In genomic region chr12:47894068-47894467, GRCh38 we compare ENCODE assay signal across 19 cellular contexts. TPM values are rescaled to one million over a fixed set of nuclear protein-coding genes. Genes with fewer than 3 reads are reported as not detected.
DNase-seq lines count a peak whose midpoint lies in the region; ATAC-seq and TF ChIP-seq lines count a peak whose summit lies in the region.
"Had no signal": no experiment of that assay in that cellular context is flagged by ENCODE, and none has a peak within 500 bp of the region (broad histone marks: within the 10 kb centered on the region; RNA-seq: fewer than 3 reads in every experiment).

No MANE protein-coding gene starts in this region.

- no peaks in the 10 kb centered on the region for H3K9me3 Mint-ChIP-seq in activated CD8-positive, alpha-beta memory T cell treated with anti-CD3 and anti-CD28 coated beads, Interleukin-2, amount 10 ng/mL, durations not matched to agents 7 days and 5 days (ENCODE audit: low read depth)
- H3K9me3 Mint-ChIP-seq in dendritic cell treated with granulocyte-macrophage colony-stimulating factor and Interleukin-4, amounts not matched to agents 40 ng/mL and 50 ng/mL, for 4 days: no peaks in the 10 kb centered on the region
- no peaks in the 10 kb centered on the region for H3K9me3 Mint-ChIP-seq in stimulated activated naive CD8-positive, alpha-beta T cell treated with anti-CD3 and anti-CD28 coated beads, Interleukin-15, Interleukin-2, amounts not matched to agents 100 ng/mL and 50 ng/mL, for 24 hours
- H3K9me3 Mint-ChIP-seq: activated naive CD4-positive, alpha-beta T cell treated with anti-CD3 and anti-CD28 coated beads, Interleukin-2, amount 10 ng/mL, durations not matched to agents 7 days and 5 days had no signal

- no peaks in the 10 kb centered on the region for H3K27me3 Mint-ChIP-seq in activated CD8-positive, alpha-beta memory T cell treated with anti-CD3 and anti-CD28 coated beads, Interleukin-2, amount 10 ng/mL, durations not matched to agents 7 days and 5 days
- no peaks in the 10 kb centered on the region for H3K27me3 Mint-ChIP-seq in dendritic cell treated with granulocyte-macrophage colony-stimulating factor and Interleukin-4, amounts not matched to agents 40 ng/mL and 50 ng/mL, for 4 days
- peaks cover 4% of the 10 kb centered on the region for H3K27me3 Mint-ChIP-seq in stimulated activated naive CD8-positive, alpha-beta T cell treated with anti-CD3 and anti-CD28 coated beads, Interleukin-15, Interleukin-2, amounts not matched to agents 100 ng/mL and 50 ng/mL, for 24 hours
- H3K27me3 Mint-ChIP-seq: activated naive CD4-positive, alpha-beta T cell treated with anti-CD3 and anti-CD28 coated beads, Interleukin-2, amount 10 ng/mL, durations not matched to agents 7 days and 5 days had no signal

- H3K27ac Mint-ChIP-seq in activated CD8-positive, alpha-beta memory T cell treated with anti-CD3 and anti-CD28 coated beads, Interleukin-2, amount 10 ng/mL, durations not matched to agents 7 days and 5 days: peak overlapping the region; percentile 1
- H3K27ac Mint-ChIP-seq in dendritic cell treated with granulocyte-macrophage colony-stimulating factor and Interleukin-4, amounts not matched to agents 40 ng/mL and 50 ng/mL, for 4 days: peak overlapping the region; percentile 95
- H3K27ac Mint-ChIP-seq in stimulated activated naive CD8-positive, alpha-beta T cell treated with anti-CD3 and anti-CD28 coated beads, Interleukin-15, Interleukin-2, amounts not matched to agents 100 ng/mL and 50 ng/mL, for 24 hours: peak overlapping the region; percentile 14
- H3K27ac Mint-ChIP-seq: activated naive CD4-positive, alpha-beta T cell treated with anti-CD3 and anti-CD28 coated beads, Interleukin-2, amount 10 ng/mL, durations not matched to agents 7 days and 5 days; brain had no signal

- peaks cover 93% of the 10 kb centered on the region for H3K4me1 Mint-ChIP-seq in activated CD8-positive, alpha-beta memory T cell treated with anti-CD3 and anti-CD28 coated beads, Interleukin-2, amount 10 ng/mL, durations not matched to agents 7 days and 5 days
- H3K4me1 Mint-ChIP-seq in dendritic cell treated with granulocyte-macrophage colony-stimulating factor and Interleukin-4, amounts not matched to agents 40 ng/mL and 50 ng/mL, for 4 days (ENCODE audit: low read depth): peaks cover 95% of the 10 kb centered on the region
- peaks cover 75% of the 10 kb centered on the region for H3K4me1 Mint-ChIP-seq in stimulated activated naive CD8-positive, alpha-beta T cell treated with anti-CD3 and anti-CD28 coated beads, Interleukin-15, Interleukin-2, amounts not matched to agents 100 ng/mL and 50 ng/mL, for 24 hours (ENCODE audit: low read depth)

- H3K36me3 Mint-ChIP-seq in activated CD8-positive, alpha-beta memory T cell treated with anti-CD3 and anti-CD28 coated beads, Interleukin-2, amount 10 ng/mL, durations not matched to agents 7 days and 5 days: peaks cover 51% of the 10 kb centered on the region
- H3K36me3 Mint-ChIP-seq in dendritic cell treated with granulocyte-macrophage colony-stimulating factor and Interleukin-4, amounts not matched to agents 40 ng/mL and 50 ng/mL, for 4 days (ENCODE audit: low read depth): peaks cover 100% of the 10 kb centered on the region
- H3K36me3 Mint-ChIP-seq in stimulated activated naive CD8-positive, alpha-beta T cell treated with anti-CD3 and anti-CD28 coated beads, Interleukin-15, Interleukin-2, amounts not matched to agents 100 ng/mL and 50 ng/mL, for 24 hours (ENCODE audit: low read depth): peaks cover 77% of the 10 kb centered on the region
- H3K36me3 Mint-ChIP-seq: brain had no signal

- CTCF ChIA-PET in activated CD8-positive, alpha-beta memory T cell treated with anti-CD3 and anti-CD28 coated beads, Interleukin-2, amount 10 ng/mL, durations not matched to agents 7 days and 5 days (lab: Charles Lee): interaction anchor here (0.8 to 3.1 kb wide), 8 partner anchors 9 to 150 kb away, joined by 3 to 14 read pairs (median 6); partner anchors contain the start of genes TMEM106C and VDR

- H3K4me3 Mint-ChIP-seq in activated CD8-positive, alpha-beta memory T cell treated with anti-CD3 and anti-CD28 coated beads, Interleukin-2, amount 10 ng/mL, durations not matched to agents 7 days and 5 days: no peak overlapping the region
- H3K4me3 Mint-ChIP-seq in dendritic cell treated with granulocyte-macrophage colony-stimulating factor and Interleukin-4, amounts not matched to agents 40 ng/mL and 50 ng/mL, for 4 days: no peak overlapping the region
- H3K4me3 Mint-ChIP-seq in stimulated activated naive CD8-positive, alpha-beta T cell treated with anti-CD3 and anti-CD28 coated beads, Interleukin-15, Interleukin-2, amounts not matched to agents 100 ng/mL and 50 ng/mL, for 24 hours: no peak overlapping the region
- H3K4me3 Mint-ChIP-seq: activated naive CD4-positive, alpha-beta T cell treated with anti-CD3 and anti-CD28 coated beads, Interleukin-2, amount 10 ng/mL, durations not matched to agents 7 days and 5 days; brain had no signal

- no peak for ATAC-seq in activated CD8-positive, alpha-beta memory T cell treated with anti-CD3 and anti-CD28 coated beads, Interleukin-2, amount 10 ng/mL, durations not matched to agents 7 days and 5 days
- ATAC-seq in HG03432 (IDR thresholded peaks at IDR 0.05; ENCODE audit: unreplicated experiment) (peak; percentile 62), omental fat pad (ENCODE audit: low FRiP score) (no peak)
- ATAC-seq: left cardiac atrium, Right ventricle myocardium inferior had no signal

- no peak for DNase-seq in activated CD8-positive, alpha-beta memory T cell treated with anti-CD3 and anti-CD28 coated beads, Interleukin-2, amount 10 ng/mL, durations not matched to agents 7 days and 5 days
- no peak for DNase-seq in activated CD8-positive, alpha-beta memory T cell treated with anti-CD3 and anti-CD28 coated beads for 24 hours
- DNase-seq in HT-29 (ENCODE audit: low spot score) (no peak), omental fat pad (ENCODE audit: low spot score) (no peak), HCEC 1CT (no peak)
- DNase-seq: activated naive CD4-positive, alpha-beta T cell treated with anti-CD3 and anti-CD28 coated beads, Interleukin-2, amount 10 ng/mL, durations not matched to agents 7 days and 5 days; dorsolateral prefrontal cortex; EL; hypothalamus; IMR-90; left cardiac atrium; NCI-H1092 treated with DMSO at 0.1 percent for 48 hours; NCI-H2227 treated with DMSO at 0.1 percent for 48 hours; thyroid gland had no signal

- TF ChIP-seq CTCF in omental fat pad (IDR thresholded peaks at IDR 0.05): no peak

- intact Hi-C loops in dendritic cell treated with granulocyte-macrophage colony-stimulating factor and Interleukin-4, amounts not matched to agents 40 ng/mL and 50 ng/mL, for 4 days (cut with micrococcal nuclease): no loop called here

RNA-seq across cellular contexts. Expression of gene VDR, which starts 10.7 kb away (rescaled TPM):
- total RNA-seq in activated CD8-positive, alpha-beta memory T cell treated with anti-CD3 and anti-CD28 coated beads, Interleukin-2, amount 10 ng/mL, durations not matched to agents 7 days and 5 days: 10 to 100 TPM; 34.9 to 69.8 TPM
- total RNA-seq in HT-29 (2014; rRNA removed; shearing (Covaris generic)): 15.3 and 15.4 TPM in 2 replicates
- 1 to 10 TPM; 2.8 to 10.0 (median 6.3) TPM for total RNA-seq in omental fat pad

Comparison
In these comparisons a context has a peak if more than half of its experiments do, and no peak if none do; other contexts are left out.
1. H3K27ac Mint-ChIP-seq: peak in every context shown above with its lines; median percentile 95 in dendritic cell treated with granulocyte-macrophage colony-stimulating factor and Interleukin-4, amounts not matched to agents 40 ng/mL and 50 ng/mL, for 4 days; 14 in stimulated activated naive CD8-positive, alpha-beta T cell treated with anti-CD3 and anti-CD28 coated beads, Interleukin-15, Interleukin-2, amounts not matched to agents 100 ng/mL and 50 ng/mL, for 24 hours; 1 in activated CD8-positive, alpha-beta memory T cell treated with anti-CD3 and anti-CD28 coated beads, Interleukin-2, amount 10 ng/mL, durations not matched to agents 7 days and 5 days.